In genomic region chr9:126959326-126959725, GRCh38 we compare ENCODE assay signal across 32 cellular contexts.
"Had no signal": no experiment of that assay in that cellular context is flagged by ENCODE, and none has a peak within 500 bp of the region (broad histone marks: within the 10 kb centered on the region; RNA-seq: fewer than 3 reads in every experiment).

No MANE protein-coding gene starts in this region.

- H3K27ac ChIP-seq: ascending aorta, cardiac muscle cell, coronary artery, gastroesophageal sphincter, pancreas, prostate gland, tibial artery had no signal

- H3K36me3 ChIP-seq: ascending aorta, cardiac muscle cell, gastroesophageal sphincter, pancreas, prostate gland, tibial artery had no signal

- H3K4me1 Mint-ChIP-seq: activated CD4-positive, alpha-beta T cell treated with anti-CD3 and anti-CD28 coated beads, Interleukin-2, amount 10 ng/mL, durations not matched to agents 24 days and 14 days; activated naive CD4-positive, alpha-beta T cell treated with anti-CD3 and anti-CD28 coated beads, Interleukin-2, amount 10 ng/mL, durations not matched to agents 7 days and 5 days; activated naive CD8-positive, alpha-beta T cell treated with anti-CD3 and anti-CD28 coated beads, Interleukin-2, amount 10 ng/mL, durations not matched to agents 7 days and 5 days; stimulated activated naive CD8-positive, alpha-beta T cell treated with anti-CD3 and anti-CD28 coated beads, Interleukin-15, amount 100 ng/mL, for 72 hours had no signal

- H3K4me3 ChIP-seq: ascending aorta, cardiac muscle cell, coronary artery, dorsolateral prefrontal cortex, gastroesophageal sphincter, pancreas, prostate gland, smooth muscle cell, tibial artery had no signal

- H3K27me3 ChIP-seq: ascending aorta, cardiac muscle cell, dorsolateral prefrontal cortex, gastroesophageal sphincter, pancreas, tibial artery had no signal

- H3K27ac Mint-ChIP-seq: activated CD4-positive, alpha-beta memory T cell treated with anti-CD3 and anti-CD28 coated beads for 36 hours; activated CD4-positive, alpha-beta T cell treated with anti-CD3 and anti-CD28 coated beads, Interleukin-2, amount 10 ng/mL, durations not matched to agents 24 days and 14 days; activated naive CD4-positive, alpha-beta T cell treated with anti-CD3 and anti-CD28 coated beads, Interleukin-2, amount 10 ng/mL, durations not matched to agents 7 days and 5 days; activated naive CD8-positive, alpha-beta T cell treated with anti-CD3 and anti-CD28 coated beads, Interleukin-2, amount 10 ng/mL, durations not matched to agents 7 days and 5 days; activated T-cell treated with anti-CD3 and anti-CD28 coated beads, Interleukin-2, amount 50 U/mL, for 24 hours; naive thymus-derived CD4-positive, alpha-beta T cell; stimulated activated memory B cell treated with anti-CD40 and anti-IgM and Interleukin-4, amounts not matched to agents 10 μg/mL and 1 μg/mL and 100 μg/mL, for 72 hours; stimulated activated naive CD8-positive, alpha-beta T cell treated with anti-CD3 and anti-CD28 coated beads, Interleukin-15, amount 100 ng/mL, for 72 hours; T-helper 17 cell had no signal

- ATAC-seq: gastroesophageal sphincter; naive thymus-derived CD4-positive, alpha-beta T cell; pancreas; stimulated activated memory B cell treated with anti-CD40 and anti-IgM and Interleukin-4, amounts not matched to agents 10 μg/mL and 1 μg/mL and 100 μg/mL, for 72 hours; stimulated activated naive CD8-positive, alpha-beta T cell treated with anti-CD3 and anti-CD28 coated beads, Interleukin-15, amount 100 ng/mL, for 72 hours; T-helper 17 cell had no signal

- DNase-seq: activated CD4-positive, alpha-beta memory T cell treated with anti-CD3 and anti-CD28 coated beads for 36 hours; activated CD4-positive, alpha-beta T cell treated with anti-CD3 and anti-CD28 coated beads, Interleukin-2, amount 10 ng/mL, durations not matched to agents 24 days and 14 days; activated CD4-positive, CD25-positive, alpha-beta regulatory T cell treated with anti-CD3 and anti-CD28 coated beads, Interleukin-2, amount 50 U/mL, for 72 hours; activated CD8-positive, alpha-beta memory T cell treated with anti-CD3 and anti-CD28 coated beads, Interleukin-2, amount 50 U/mL, for 48 hours; activated gamma-delta T cell; activated naive CD4-positive, alpha-beta T cell treated with anti-CD3 and anti-CD28 coated beads, Interleukin-2, amount 10 ng/mL, durations not matched to agents 7 days and 5 days; activated naive CD8-positive, alpha-beta T cell treated with anti-CD3 and anti-CD28 coated beads, Interleukin-2, amount 10 ng/mL, durations not matched to agents 7 days and 5 days; activated T-cell treated with anti-CD3 and anti-CD28 coated beads, Interleukin-2, amount 50 U/mL, for 24 hours; dorsolateral prefrontal cortex; effector memory CD4-positive, alpha-beta T cell; erythroblast; kidney glomerular epithelial cell; mammary epithelial cell; naive thymus-derived CD4-positive, alpha-beta T cell; nucleus accumbens; pancreas; stimulated activated CD4-positive, alpha-beta T cell treated with anti-CD3 and anti-CD28 coated beads, Interleukin-1b, Interleukin-23, amount 100 ng/mL, for 48 hours; stimulated activated CD4-positive, alpha-beta T cell treated with anti-CD3 and anti-CD28 coated beads, Interleukin-4, amount 100 ng/mL, for 4 hours; stimulated activated CD8-positive, alpha-beta memory T cell treated with anti-CD3 and anti-CD28 coated beads, Interleukin-4, amount 100 ng/mL, for 48 hours; stimulated activated naive CD8-positive, alpha-beta T cell treated with anti-CD3 and anti-CD28 coated beads, Interleukin-15, amount 100 ng/mL, for 72 hours; T-helper 17 cell; T1000; tibial artery had no signal

- H3K27me3 Mint-ChIP-seq: brain; stimulated activated memory B cell treated with anti-CD40 and anti-IgM and Interleukin-4, amounts not matched to agents 10 μg/mL and 1 μg/mL and 100 μg/mL, for 72 hours; T-helper 17 cell had no signal

- H3K36me3 Mint-ChIP-seq: activated CD4-positive, alpha-beta memory T cell treated with anti-CD3 and anti-CD28 coated beads for 36 hours; activated naive CD4-positive, alpha-beta T cell treated with anti-CD3 and anti-CD28 coated beads, Interleukin-2, amount 10 ng/mL, durations not matched to agents 7 days and 5 days; activated naive CD8-positive, alpha-beta T cell treated with anti-CD3 and anti-CD28 coated beads, Interleukin-2, amount 10 ng/mL, durations not matched to agents 7 days and 5 days; brain had no signal

- H3K9me3 Mint-ChIP-seq: activated CD4-positive, alpha-beta memory T cell treated with anti-CD3 and anti-CD28 coated beads for 36 hours; activated CD4-positive, alpha-beta T cell treated with anti-CD3 and anti-CD28 coated beads, Interleukin-2, amount 10 ng/mL, durations not matched to agents 24 days and 14 days; activated naive CD4-positive, alpha-beta T cell treated with anti-CD3 and anti-CD28 coated beads, Interleukin-2, amount 10 ng/mL, durations not matched to agents 7 days and 5 days; activated naive CD8-positive, alpha-beta T cell treated with anti-CD3 and anti-CD28 coated beads, Interleukin-2, amount 10 ng/mL, durations not matched to agents 7 days and 5 days; activated T-cell treated with anti-CD3 and anti-CD28 coated beads, Interleukin-2, amount 50 U/mL, for 24 hours; brain; naive thymus-derived CD4-positive, alpha-beta T cell; neural crest cell; stimulated activated memory B cell treated with anti-CD40 and anti-IgM and Interleukin-4, amounts not matched to agents 10 μg/mL and 1 μg/mL and 100 μg/mL, for 72 hours; stimulated activated naive CD8-positive, alpha-beta T cell treated with anti-CD3 and anti-CD28 coated beads, Interleukin-15, amount 100 ng/mL, for 72 hours had no signal

- H3K9me3 ChIP-seq: ascending aorta, gastroesophageal sphincter, pancreas, prostate gland, tibial artery had no signal

- H3K4me1 ChIP-seq: pancreas, prostate gland had no signal

- H3K4me3 Mint-ChIP-seq: activated CD4-positive, alpha-beta memory T cell treated with anti-CD3 and anti-CD28 coated beads for 36 hours; activated CD4-positive, alpha-beta T cell treated with anti-CD3 and anti-CD28 coated beads, Interleukin-2, amount 10 ng/mL, durations not matched to agents 24 days and 14 days; activated naive CD4-positive, alpha-beta T cell treated with anti-CD3 and anti-CD28 coated beads, Interleukin-2, amount 10 ng/mL, durations not matched to agents 7 days and 5 days; activated naive CD8-positive, alpha-beta T cell treated with anti-CD3 and anti-CD28 coated beads, Interleukin-2, amount 10 ng/mL, durations not matched to agents 7 days and 5 days; activated T-cell treated with anti-CD3 and anti-CD28 coated beads, Interleukin-2, amount 50 U/mL, for 24 hours; brain; naive thymus-derived CD4-positive, alpha-beta T cell; neural crest cell; stimulated activated memory B cell treated with anti-CD40 and anti-IgM and Interleukin-4, amounts not matched to agents 10 μg/mL and 1 μg/mL and 100 μg/mL, for 72 hours; stimulated activated naive CD8-positive, alpha-beta T cell treated with anti-CD3 and anti-CD28 coated beads, Interleukin-15, amount 100 ng/mL, for 72 hours; T-helper 17 cell had no signal
